In the genomic region with DNA sequence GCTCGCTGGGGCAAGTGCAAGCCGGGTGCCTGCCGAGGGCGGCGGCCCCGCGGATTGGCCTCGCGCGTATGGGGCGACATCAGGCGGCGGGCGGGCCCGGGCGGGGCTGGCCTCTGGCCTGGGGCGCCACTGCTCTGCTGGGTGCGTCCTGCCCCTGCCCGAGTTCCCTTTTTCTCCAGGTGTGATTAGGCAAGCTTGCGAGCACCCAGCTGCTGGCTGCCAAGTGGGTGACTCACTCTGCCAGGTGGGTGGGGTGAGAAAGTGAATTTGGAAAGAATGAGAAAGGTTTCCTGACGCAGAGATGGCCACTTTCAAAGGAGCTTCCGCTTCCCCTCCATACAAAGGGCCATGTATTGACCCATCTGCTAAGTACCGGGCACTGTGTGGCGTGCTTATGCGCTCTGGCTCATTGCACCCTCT, we compare ENCODE assay signal across 1 cellular context.
TF ChIP-seq lines count a peak whose summit lies in the region.

No MANE protein-coding gene starts in this region.

TF ChIP-seq in GM23338, 12 proteins besides CTCF, POLR2A, EP300 and RAD21 (continued from another document):
- TF ChIP-seq, protein P1, sequence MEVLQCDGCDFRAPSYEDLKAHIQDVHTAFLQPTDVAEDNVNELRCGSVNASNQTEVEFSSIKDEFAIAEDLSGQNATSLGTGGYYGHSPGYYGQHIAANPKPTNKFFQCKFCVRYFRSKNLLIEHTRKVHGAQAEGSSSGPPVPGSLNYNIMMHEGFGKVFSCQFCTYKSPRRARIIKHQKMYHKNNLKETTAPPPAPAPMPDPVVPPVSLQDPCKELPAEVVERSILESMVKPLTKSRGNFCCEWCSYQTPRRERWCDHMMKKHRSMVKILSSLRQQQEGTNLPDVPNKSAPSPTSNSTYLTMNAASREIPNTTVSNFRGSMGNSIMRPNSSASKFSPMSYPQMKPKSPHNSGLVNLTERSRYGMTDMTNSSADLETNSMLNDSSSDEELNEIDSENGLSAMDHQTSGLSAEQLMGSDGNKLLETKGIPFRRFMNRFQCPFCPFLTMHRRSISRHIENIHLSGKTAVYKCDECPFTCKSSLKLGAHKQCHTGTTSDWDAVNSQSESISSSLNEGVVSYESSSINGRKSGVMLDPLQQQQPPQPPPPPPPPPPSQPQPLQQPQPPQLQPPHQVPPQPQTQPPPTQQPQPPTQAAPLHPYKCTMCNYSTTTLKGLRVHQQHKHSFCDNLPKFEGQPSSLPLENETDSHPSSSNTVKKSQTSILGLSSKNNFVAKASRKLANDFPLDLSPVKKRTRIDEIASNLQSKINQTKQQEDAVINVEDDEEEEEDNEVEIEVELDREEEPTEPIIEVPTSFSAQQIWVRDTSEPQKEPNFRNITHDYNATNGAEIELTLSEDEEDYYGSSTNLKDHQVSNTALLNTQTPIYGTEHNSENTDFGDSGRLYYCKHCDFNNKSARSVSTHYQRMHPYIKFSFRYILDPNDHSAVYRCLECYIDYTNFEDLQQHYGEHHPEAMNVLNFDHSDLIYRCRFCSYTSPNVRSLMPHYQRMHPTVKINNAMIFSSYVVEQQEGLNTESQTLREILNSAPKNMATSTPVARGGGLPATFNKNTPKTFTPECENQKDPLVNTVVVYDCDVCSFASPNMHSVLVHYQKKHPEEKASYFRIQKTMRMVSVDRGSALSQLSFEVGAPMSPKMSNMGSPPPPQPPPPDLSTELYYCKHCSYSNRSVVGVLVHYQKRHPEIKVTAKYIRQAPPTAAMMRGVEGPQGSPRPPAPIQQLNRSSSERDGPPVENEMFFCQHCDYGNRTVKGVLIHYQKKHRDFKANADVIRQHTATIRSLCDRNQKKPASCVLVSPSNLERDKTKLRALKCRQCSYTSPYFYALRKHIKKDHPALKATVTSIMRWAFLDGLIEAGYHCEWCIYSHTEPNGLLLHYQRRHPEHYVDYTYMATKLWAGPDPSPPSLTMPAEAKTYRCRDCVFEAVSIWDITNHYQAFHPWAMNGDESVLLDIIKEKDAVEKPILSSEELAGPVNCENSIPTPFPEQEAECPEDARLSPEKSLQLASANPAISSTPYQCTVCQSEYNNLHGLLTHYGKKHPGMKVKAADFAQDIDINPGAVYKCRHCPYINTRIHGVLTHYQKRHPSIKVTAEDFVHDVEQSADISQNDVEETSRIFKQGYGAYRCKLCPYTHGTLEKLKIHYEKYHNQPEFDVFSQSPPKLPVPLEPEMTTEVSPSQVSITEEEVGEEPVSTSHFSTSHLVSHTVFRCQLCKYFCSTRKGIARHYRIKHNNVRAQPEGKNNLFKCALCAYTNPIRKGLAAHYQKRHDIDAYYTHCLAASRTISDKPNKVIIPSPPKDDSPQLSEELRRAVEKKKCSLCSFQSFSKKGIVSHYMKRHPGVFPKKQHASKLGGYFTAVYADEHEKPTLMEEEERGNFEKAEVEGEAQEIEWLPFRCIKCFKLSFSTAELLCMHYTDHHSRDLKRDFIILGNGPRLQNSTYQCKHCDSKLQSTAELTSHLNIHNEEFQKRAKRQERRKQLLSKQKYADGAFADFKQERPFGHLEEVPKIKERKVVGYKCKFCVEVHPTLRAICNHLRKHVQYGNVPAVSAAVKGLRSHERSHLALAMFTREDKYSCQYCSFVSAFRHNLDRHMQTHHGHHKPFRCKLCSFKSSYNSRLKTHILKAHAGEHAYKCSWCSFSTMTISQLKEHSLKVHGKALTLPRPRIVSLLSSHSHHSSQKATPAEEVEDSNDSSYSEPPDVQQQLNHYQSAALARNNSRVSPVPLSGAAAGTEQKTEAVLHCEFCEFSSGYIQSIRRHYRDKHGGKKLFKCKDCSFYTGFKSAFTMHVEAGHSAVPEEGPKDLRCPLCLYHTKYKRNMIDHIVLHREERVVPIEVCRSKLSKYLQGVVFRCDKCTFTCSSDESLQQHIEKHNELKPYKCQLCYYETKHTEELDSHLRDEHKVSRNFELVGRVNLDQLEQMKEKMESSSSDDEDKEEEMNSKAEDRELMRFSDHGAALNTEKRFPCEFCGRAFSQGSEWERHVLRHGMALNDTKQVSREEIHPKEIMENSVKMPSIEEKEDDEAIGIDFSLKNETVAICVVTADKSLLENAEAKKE (CRISPR knock-in tag; IDR thresholded peaks at IDR 0.05), result no peak
- TF ChIP-seq JUNB (IDR thresholded peaks at IDR 0.05; ENCODE audit: unreplicated experiment), result no peak
- no peak for TF ChIP-seq CREB1 (CRISPR knock-in tag; IDR thresholded peaks at IDR 0.05; ENCODE audit: low read depth)
- TF ChIP-seq, protein P2, sequence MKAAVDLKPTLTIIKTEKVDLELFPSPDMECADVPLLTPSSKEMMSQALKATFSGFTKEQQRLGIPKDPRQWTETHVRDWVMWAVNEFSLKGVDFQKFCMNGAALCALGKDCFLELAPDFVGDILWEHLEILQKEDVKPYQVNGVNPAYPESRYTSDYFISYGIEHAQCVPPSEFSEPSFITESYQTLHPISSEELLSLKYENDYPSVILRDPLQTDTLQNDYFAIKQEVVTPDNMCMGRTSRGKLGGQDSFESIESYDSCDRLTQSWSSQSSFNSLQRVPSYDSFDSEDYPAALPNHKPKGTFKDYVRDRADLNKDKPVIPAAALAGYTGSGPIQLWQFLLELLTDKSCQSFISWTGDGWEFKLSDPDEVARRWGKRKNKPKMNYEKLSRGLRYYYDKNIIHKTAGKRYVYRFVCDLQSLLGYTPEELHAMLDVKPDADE (IDR thresholded peaks at IDR 0.05), result no peak
